In genomic region chr7:134593530-134594392, GRCh38 we compare ENCODE assay signal across 9 cellular contexts. TPM values are rescaled to one million over a fixed set of nuclear protein-coding genes. Genes with fewer than 3 reads are reported as not detected.
A peak's percentile ranks its signal among the peaks of the same experiment; 100 is the strongest.
DNase-seq lines count a peak whose midpoint lies in the region; ATAC-seq and TF ChIP-seq lines count a peak whose summit lies in the region.
"Had no signal": no experiment of that assay in that cellular context is flagged by ENCODE, and none has a peak within 500 bp of the region (broad histone marks: within the 10 kb centered on the region; RNA-seq: fewer than 3 reads in every experiment).

No MANE protein-coding gene starts in this region.

- in situ Hi-C loops in mammary epithelial cell (cut with MboI; ENCODE audit: low sequenced_read_pairs in 2 of 2), result no loop called here

- H4K20me1 ChIP-seq in mammary epithelial cell (ENCODE audit: insufficient read depth, low read length), result no peaks in the 10 kb centered on the region

- ATAC-seq in HG03280 (IDR thresholded peaks at IDR 0.05; ENCODE audit: unreplicated experiment) (no peak), GM18858 (IDR thresholded peaks at IDR 0.05; ENCODE audit: unreplicated experiment) (no peak), HG03196 (IDR thresholded peaks at IDR 0.05; ENCODE audit: unreplicated experiment) (no peak)

- no peak overlapping the region for H3K9ac ChIP-seq in mammary epithelial cell (ENCODE audit: insufficient read depth, low read length)

- H3K27ac ChIP-seq in mammary epithelial cell (ENCODE audit: insufficient read depth, low read depth, low read length), result peak overlapping the region; percentile 18

- no peaks in the 10 kb centered on the region for H3K27me3 ChIP-seq in mammary epithelial cell (ENCODE audit: insufficient read depth, low read length)

- intact Hi-C loops in mammary epithelial cell (cut with micrococcal nuclease), result loop anchor here (5.0 kb wide), 1 partner anchor 46 kb away; the partner anchor contains the start of gene AKR1B15

- 73% methylated on average over 8 of the region's 8 CpGs for WGBS in mammary epithelial cell (ENCODE audit: low coverage, missing lambda C conversion rate)

- no TSS peak for BruUV-seq in mammary epithelial cell (replicated peaks; lab: Mats Ljungman, UMichigan)

- H3K79me2 ChIP-seq in mammary epithelial cell (ENCODE audit: insufficient read depth, low read length), result no peaks in the 10 kb centered on the region

- no peak for TF ChIP-seq CTCF in mammary epithelial cell (conservative IDR thresholded peaks at IDR 0.05 in 1 of 2, IDR thresholded peaks at IDR 0.05 in 1 of 2; ENCODE audit: extremely low read depth in 1 of 2, insufficient read depth in 1 of 2, low read depth in 1 of 2, low read length in 2 of 2)

- H3K4me1 ChIP-seq in mammary epithelial cell (ENCODE audit: insufficient read depth, low read length), result peaks cover 16% of the 10 kb centered on the region

- no peaks in the 10 kb centered on the region for H3K36me3 ChIP-seq in mammary epithelial cell (ENCODE audit: insufficient read depth, low read length)

- CTCF ChIA-PET in mammary epithelial cell (lab: Charles Lee; ENCODE audit: low non-redundant PET), result no interaction called here

- H3K4me2 ChIP-seq in mammary epithelial cell (ENCODE audit: insufficient read depth, low read depth, low read length), result no peak overlapping the region

- H3K9me3 ChIP-seq in mammary epithelial cell (replicated peaks; ENCODE audit: insufficient read depth, low read length), result peaks cover 10% of the 10 kb centered on the region

- dilution Hi-C loops in mammary epithelial cell (cut with HindIII; ENCODE audit: low sequenced_read_pairs), result no loop called here

- peak overlapping the region; percentile 73 for H2AFZ ChIP-seq in mammary epithelial cell (ENCODE audit: low read depth, low read length)

- peak; percentile 62 for DNase-seq in HT1080 (ENCODE audit: low read depth)
- peak; percentile 57 for DNase-seq in mammary epithelial cell
- peak; percentile 9 for DNase-seq in kidney glomerular epithelial cell (lab: John Stamatoyannopoulos, UW)
- peak; percentile 98 for DNase-seq in stromal cell of bone marrow (ENCODE audit: low read depth)
- no peak for DNase-seq in NCI-H2107 treated with DMSO at 0.1 percent for 48 hours (lab: John Stamatoyannopoulos, UW; ENCODE audit: unreplicated experiment)
- DNase-seq: H9 had no signal

- no peak overlapping the region for H3K4me3 ChIP-seq in mammary epithelial cell (replicated peaks in 1 of 3; ENCODE audit: insufficient read depth in 1 of 3, low read depth in 2 of 3, low read length in 3 of 3)

RNA-seq across cellular contexts. Expression of gene AKR1B15, which starts 44.9 kb away (rescaled TPM):
- not detected in 2 replicates for total RNA-seq in HT1080 (2014; rRNA removed; shearing (Covaris generic))
- polyA plus RNA-seq in HT1080 (2015; cell fraction: cytosol; rRNA removed), result not detected in 2 replicates
- not detected in 2 replicates for polyA plus RNA-seq in HT1080 (2015; cell fraction: nucleus; rRNA removed)
- total RNA-seq in mammary epithelial cell, result not detected
- not detected for polyA plus RNA-seq in mammary epithelial cell
- polyA minus RNA-seq in mammary epithelial cell, result not detected
- total RNA-seq: H9 had no signal

RNA-seq across cellular contexts. Expression of gene BPGM, which starts 52.9 kb away (rescaled TPM):
- total RNA-seq in HT1080 (2014; rRNA removed; shearing (Covaris generic)), result 8.7 and 9.4 TPM in 2 replicates
- polyA plus RNA-seq in HT1080 (2015; cell fraction: cytosol; rRNA removed), result 10.6 and 12.2 TPM in 2 replicates
- 4.1 and 6.1 TPM in 2 replicates for polyA plus RNA-seq in HT1080 (2015; cell fraction: nucleus; rRNA removed)
- 10 to 100 TPM; 21.3 to 55.2 TPM for total RNA-seq in mammary epithelial cell
- 15.1 TPM for polyA plus RNA-seq in mammary epithelial cell
- polyA minus RNA-seq in mammary epithelial cell, result 5.8 TPM
